24 cellular contexts compared by ENCODE assay signal in the genomic region with DNA sequence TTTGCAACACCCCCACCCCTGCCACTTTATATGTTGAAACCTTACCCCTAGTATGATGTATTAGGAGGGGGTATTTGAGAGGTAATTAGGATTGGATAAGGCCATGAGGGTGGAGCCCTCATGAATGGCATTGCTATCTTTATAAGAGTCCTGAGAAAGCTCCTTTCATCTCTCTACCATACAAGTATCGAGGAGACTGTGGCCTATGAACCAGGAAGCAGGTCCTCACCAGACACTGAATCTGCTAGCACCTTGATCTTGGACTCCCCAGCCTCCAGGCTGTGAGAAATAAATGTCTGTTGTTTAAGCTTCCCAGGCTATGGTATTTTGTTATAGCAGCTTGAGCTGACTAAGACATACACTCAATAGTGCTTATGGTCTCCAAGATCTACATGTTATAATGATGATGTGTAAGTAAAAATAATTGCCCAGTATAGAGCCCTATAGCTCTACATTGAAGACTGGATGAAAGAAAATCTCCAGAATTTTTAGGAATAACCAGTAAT.
DNase-seq lines count a peak whose midpoint lies in the region; ATAC-seq, FAIRE-seq and TF ChIP-seq lines count a peak whose summit lies in the region.
"Had no signal": no experiment of that assay in that cellular context is flagged by ENCODE, and none has a peak within 500 bp of the region (broad histone marks: within the 10 kb centered on the region; RNA-seq: fewer than 3 reads in every experiment).

No MANE protein-coding gene starts in this region.

- no peaks in the 10 kb centered on the region for H3K9me3 ChIP-seq in HepG2 (ENCODE audit: low read length)
- no peaks in the 10 kb centered on the region for H3K9me3 ChIP-seq in right lobe of liver
- no peaks in the 10 kb centered on the region for H3K9me3 ChIP-seq in small intestine (ENCODE audit: control insufficient read depth, low read depth)
- H3K9me3 ChIP-seq in gastroesophageal sphincter: no peaks in the 10 kb centered on the region
- H3K9me3 ChIP-seq: A549; BE2C; BLaER1 treated with 17β-estradiol and CSF1 and Interleukin-3, amounts not matched to agents 10 nM and 100 nM had no signal

- WGBS in HepG2 (ENCODE audit: low lambda C conversion rate): 100% methylated on average over 1 of the region's 1 CpG
- 90% methylated on average over 1 of the region's 1 CpG for WGBS in right lobe of liver (ENCODE audit: insufficient coverage, low coverage, low lambda C conversion rate, missing lambda C conversion rate)
- 36 to 65% (median 45%) methylated on average over 1 of the region's 1 CpG for WGBS in small intestine, 3 donors
- WGBS in gastroesophageal sphincter (ENCODE audit: low coverage in 1 of 2), 2 donors: 100% methylated on average over 1 of the region's 1 CpG; no CpG with 5 or more reads in 1 of the 2 donors
- 87 to 94% methylated on average over 1 of the region's 1 CpG for WGBS in lower leg skin, 2 donors

- peaks cover 4% of the 10 kb centered on the region; the same call in 1 of the 2 replicates for H4K20me1 ChIP-seq in HepG2 (ENCODE audit: insufficient read depth, low read length)
- H4K20me1 ChIP-seq: BLaER1 treated with 17β-estradiol and CSF1 and Interleukin-3, amounts not matched to agents 10 nM and 100 nM had no signal

- CTCF ChIA-PET in HepG2 (lab: Yijun Ruan, JAX; ENCODE audit: low intra/inter-chr PET ratio, low total read pairs): no interaction called here

- no peak for TF ChIP-seq RAD21 in HepG2 (CRISPR knock-in tag; IDR thresholded peaks at IDR 0.05)

- TF ChIP-seq CTCF in HepG2 (CRISPR knock-in tag; IDR thresholded peaks at IDR 0.05) (no peak), right lobe of liver (IDR thresholded peaks at IDR 0.05) (no peak), gastroesophageal sphincter (IDR thresholded peaks at IDR 0.05) (no peak), lower leg skin (IDR thresholded peaks at IDR 0.05) (no peak)

- no peak for FAIRE-seq in HepG2 (lab: Jason Lieb, UNC)
- no peak for FAIRE-seq in small intestine (lab: Jason Lieb, UNC)
- FAIRE-seq: A549, D721Med, GM12891, GM19239, H1 had no signal

- peaks cover 12% of the 10 kb centered on the region; the same call in 1 of the 2 replicates for H3K4me1 ChIP-seq in HepG2 (ENCODE audit: insufficient read depth, low read length)
- H3K4me1 ChIP-seq in right lobe of liver: no peaks in the 10 kb centered on the region
- H3K4me1 ChIP-seq in small intestine (ENCODE audit: control insufficient read depth in 2 of 2, insufficient read depth in 1 of 2, low read depth in 1 of 2, low read length in 1 of 2): no peaks in the 10 kb centered on the region
- H3K4me1 ChIP-seq in gastroesophageal sphincter: no peaks in the 10 kb centered on the region
- H3K4me1 ChIP-seq: A549; BLaER1 treated with 17β-estradiol and CSF1 and Interleukin-3, amounts not matched to agents 10 nM and 100 nM had no signal

- DNase-seq in HepG2 (ENCODE audit: low spot score) (no peak), right lobe of liver (no peak), left colon (no peak), small intestine (peak; percentile 53), lower leg skin (ENCODE audit: low spot score in 2 of 2) (no peak)
- DNase-seq: 8988T; ACHN; AML-193; BE2C; CD4-positive, alpha-beta T cell; CD8-positive, alpha-beta memory T cell; DMS 273 treated with DMSO at 0.1 percent for 48 hours; DMS79; GF-D8; GM23248; H7; HCEC 1CT had no signal

- no peak overlapping the region for H3K9ac ChIP-seq in HepG2 (ENCODE audit: insufficient read depth, low read depth, low read length)
- H3K9ac ChIP-seq: BLaER1 treated with 17β-estradiol and CSF1 and Interleukin-3, amounts not matched to agents 10 nM and 100 nM; GM23248 had no signal

- no peaks in the 10 kb centered on the region for H3K79me2 ChIP-seq in HepG2 (ENCODE audit: insufficient read depth, low read length)

- no peak overlapping the region for H3K4me3 ChIP-seq in HepG2 (replicated peaks in 1 of 3; ENCODE audit: insufficient read depth in 1 of 3, low read depth in 2 of 3, low read length in 3 of 3)
- H3K4me3 ChIP-seq in right lobe of liver: no peak overlapping the region
- H3K4me3 ChIP-seq in small intestine (ENCODE audit: low read depth in 1 of 2, low read length in 2 of 2): no peak overlapping the region
- no peak overlapping the region for H3K4me3 ChIP-seq in gastroesophageal sphincter
- no peak overlapping the region for H3K4me3 ChIP-seq in lower leg skin (ENCODE audit: low read depth, poor library complexity, severe bottlenecking)
- H3K4me3 ChIP-seq: A549; BLaER1 treated with 17β-estradiol and CSF1 and Interleukin-3, amounts not matched to agents 10 nM and 100 nM; GM23248 had no signal

- no peak overlapping the region for H3K4me2 ChIP-seq in HepG2 (ENCODE audit: low read depth, low read length)
- H3K4me2 ChIP-seq: A549; BLaER1 treated with 17β-estradiol and CSF1 and Interleukin-3, amounts not matched to agents 10 nM and 100 nM had no signal

- H3K27ac ChIP-seq in HepG2 (ENCODE audit: extremely low read length, insufficient read depth, low read length) (no peak overlapping the region), right lobe of liver (no peak overlapping the region), small intestine (ENCODE audit: low read depth in 1 of 2, low read length in 1 of 2) (no peak overlapping the region), gastroesophageal sphincter (no peak overlapping the region)
- H3K27ac ChIP-seq: A549; BLaER1 treated with 17β-estradiol and CSF1 and Interleukin-3, amounts not matched to agents 10 nM and 100 nM; GM23248 had no signal

- H2AFZ ChIP-seq in HepG2 (ENCODE audit: low read length): no peak overlapping the region
- H2AFZ ChIP-seq: GM23248 had no signal

- TF ChIP-seq POLR2A in HepG2 (IDR thresholded peaks at IDR 0.05; ENCODE audit: insufficient read depth in 1 of 2, low read depth in 2 of 2, low read length in 2 of 2) (no peak), right lobe of liver (IDR thresholded peaks at IDR 0.05) (no peak), gastroesophageal sphincter (IDR thresholded peaks at IDR 0.05) (no peak), lower leg skin (IDR thresholded peaks at IDR 0.05) (no peak)

- H3K36me3 ChIP-seq in HepG2 (replicated peaks in 1 of 2; ENCODE audit: control insufficient read depth in 1 of 2, insufficient read depth in 2 of 2, low read length in 2 of 2): peaks cover 3 to 32% of the 10 kb centered on the region in 2 experiments; a peak in 4 of 5 replicates
- H3K36me3 ChIP-seq in right lobe of liver: peaks cover 0 to 5% (median 2%) of the 10 kb centered on the region in 4 donors
- H3K36me3 ChIP-seq in small intestine (ENCODE audit: control insufficient read depth in 2 of 2, insufficient read depth in 2 of 2, low read length in 2 of 2): peaks cover 0 to 6% of the 10 kb centered on the region in 2 donors
- no peaks in the 10 kb centered on the region for H3K36me3 ChIP-seq in gastroesophageal sphincter

- intact Hi-C loops in HepG2 (cut with micrococcal nuclease; ENCODE audit: unreplicated experiment) (no loop called here), right lobe of liver (cut with DNase I) (no loop called here), left colon (cut with DNase I, micrococcal nuclease) (no loop called here), lower leg skin (cut with DNase I; ENCODE audit: low total_unique reads) (no loop called here)

- in situ Hi-C loops in HepG2 (cut with HindIII; ENCODE audit: extremely low pct_ligation_motif_present, low pct_unique_long_range_greater_than_20kb): no loop called here

- BruUV-seq in HepG2 (replicated peaks; lab: Mats Ljungman, UMichigan): no TSS peak

- POLR2A ChIA-PET in HepG2 (lab: Yijun Ruan, JAX): no interaction called here

- ATAC-seq in HepG2 (no peak), right lobe of liver (no peak), left colon (peak; percentile 62), gastroesophageal sphincter (no peak)
- ATAC-seq: A549 had no signal

- no peaks in the 10 kb centered on the region for H3K27me3 ChIP-seq in HepG2 (ENCODE audit: control insufficient read depth in 1 of 2, insufficient read depth in 2 of 2, low read length in 2 of 2)
- no peaks in the 10 kb centered on the region for H3K27me3 ChIP-seq in right lobe of liver
- H3K27me3 ChIP-seq in small intestine (ENCODE audit: control insufficient read depth in 2 of 2, insufficient read depth in 2 of 2, low read length in 2 of 2): no peaks in the 10 kb centered on the region
- H3K27me3 ChIP-seq in gastroesophageal sphincter: no peaks in the 10 kb centered on the region
- H3K27me3 ChIP-seq: BE2C; BLaER1 treated with 17β-estradiol and CSF1 and Interleukin-3, amounts not matched to agents 10 nM and 100 nM had no signal

- no peak for TF ChIP-seq EP300 in HepG2 (IDR thresholded peaks at IDR 0.05; ENCODE audit: low read depth in 2 of 2, low read length in 2 of 2)
- no peak for TF ChIP-seq EP300 in HepG2 (CRISPR knock-in tag; IDR thresholded peaks at IDR 0.05; ENCODE audit: borderline replicate concordance)
- no peak for TF ChIP-seq EP300 in gastroesophageal sphincter (IDR thresholded peaks at IDR 0.05)

TF ChIP-seq in HepG2, 621 proteins besides CTCF, POLR2A, EP300 and RAD21:
- TF ChIP-seq ZNF12 (CRISPR knock-in tag; IDR thresholded peaks at IDR 0.05): peak; percentile 93
- TF ChIP-seq ZNF121 (CRISPR knock-in tag; IDR thresholded peaks at IDR 0.05): no peak
TF ChIP-seq in HepG2: peak in this region for 1.
